In genomic region chr15:76996526-76997401, GRCh38 we compare ENCODE assay signal across 1 cellular context.
TF ChIP-seq lines count a peak whose summit lies in the region.

No MANE protein-coding gene starts in this region.

TF ChIP-seq in SK-N-SH, 30 proteins besides CTCF, POLR2A, EP300 and RAD21 (continued from another document):
- TF ChIP-seq EZH2phosphoT487 (IDR thresholded peaks at IDR 0.05; ENCODE audit: borderline replicate concordance, low read depth) = no peak
- TF ChIP-seq POLR2AphosphoS5 (IDR thresholded peaks at IDR 0.05; ENCODE audit: low read depth, low read length) = no peak
- no peak for TF ChIP-seq TEAD4 (IDR thresholded peaks at IDR 0.05; ENCODE audit: borderline replicate concordance, insufficient read depth)
- TF ChIP-seq MXI1 (IDR thresholded peaks at IDR 0.05; ENCODE audit: low read depth, low read length) = no peak
- no peak for TF ChIP-seq GATA2 (CRISPR knock-in tag; IDR thresholded peaks at IDR 0.05)
- TF ChIP-seq JUND (IDR thresholded peaks at IDR 0.05) = peak; percentile 62
- no peak for TF ChIP-seq GABPA (IDR thresholded peaks at IDR 0.05; ENCODE audit: low read depth)
- no peak for TF ChIP-seq IRF3 (IDR thresholded peaks at IDR 0.05; ENCODE audit: low read depth, low read length)
